Comparison of ENCODE assay signal across 8 cellular contexts in genomic region chr6:30618270-30618787, GRCh38. TPM values are rescaled to one million over a fixed set of nuclear protein-coding genes. Genes with fewer than 3 reads are reported as not detected.
DNase-seq lines count a peak whose midpoint lies in the region; ATAC-seq, FAIRE-seq and TF ChIP-seq lines count a peak whose summit lies in the region.

No MANE protein-coding gene starts in this region.

- DNase-seq in cardiac muscle cell (ENCODE audit: low read depth in 1 of 2, low spot score in 1 of 2), result peak in 1 of 2 donors; percentile 33
- no peak for DNase-seq in Right ventricle myocardium inferior (ENCODE audit: missing footprints)
- no peak for DNase-seq in ascending aorta (ENCODE audit: low spot score in 2 of 2)
- DNase-seq in right lobe of liver, result no peak
- no peak for DNase-seq in upper lobe of left lung
- no peak for DNase-seq in frontal cortex (ENCODE audit: low spot score in 2 of 2)
- no peak for DNase-seq in islet precursor cell

- no peaks in the 10 kb centered on the region for H3K27me3 ChIP-seq in cardiac muscle cell
- no peaks in the 10 kb centered on the region for H3K27me3 ChIP-seq in ascending aorta
- H3K27me3 ChIP-seq in right lobe of liver, result no peaks in the 10 kb centered on the region
- no peaks in the 10 kb centered on the region for H3K27me3 ChIP-seq in upper lobe of left lung

- TF ChIP-seq EP300 in upper lobe of left lung (IDR thresholded peaks at IDR 0.05), result no peak

- TF ChIP-seq POLR2A in right lobe of liver (IDR thresholded peaks at IDR 0.05), result no peak
- TF ChIP-seq POLR2A in upper lobe of left lung (IDR thresholded peaks at IDR 0.05), result no peak

- no peaks in the 10 kb centered on the region for H3K9me3 ChIP-seq in cardiac muscle cell (ENCODE audit: low read depth)
- no peaks in the 10 kb centered on the region for H3K9me3 ChIP-seq in ascending aorta
- no peaks in the 10 kb centered on the region for H3K9me3 ChIP-seq in right lobe of liver
- H3K9me3 ChIP-seq in upper lobe of left lung, result no peaks in the 10 kb centered on the region

- ATAC-seq in Right ventricle myocardium inferior (no peak), right lobe of liver (no peak), upper lobe of left lung (ENCODE audit: low FRiP score in 2 of 2) (no peak), HG03469 (IDR thresholded peaks at IDR 0.05; ENCODE audit: unreplicated experiment) (no peak)

- 5% methylated on average over 8 of the region's 8 CpGs for WGBS in right lobe of liver (ENCODE audit: insufficient coverage, low coverage, low lambda C conversion rate, missing lambda C conversion rate)
- WGBS in upper lobe of left lung, 2 donors, result 4 to 8% methylated on average over 8 of the region's 8 CpGs

- intact Hi-C loops in Right ventricle myocardium inferior (cut with DNase I) (loop anchor here (5.0 kb wide), 1 partner anchor 54 kb away; the partner anchor contains the start of gene DHX16), ascending aorta (cut with DNase I) (loop anchor here (5.0 to 10.0 kb wide), 4 partner anchors 124 to 1004 kb away; partner anchors contain the start of genes ATP6V1G2, DDX39B, FLOT1 and IER3), right lobe of liver (cut with DNase I) (no loop called here)

- peaks cover 31% of the 10 kb centered on the region for H3K36me3 ChIP-seq in cardiac muscle cell
- peaks cover 43 to 51% of the 10 kb centered on the region in 2 donors for H3K36me3 ChIP-seq in ascending aorta
- peaks cover 0 to 51% (median 26%) of the 10 kb centered on the region in 4 donors for H3K36me3 ChIP-seq in right lobe of liver
- H3K36me3 ChIP-seq in upper lobe of left lung, result peaks cover 23 to 61% (median 35%) of the 10 kb centered on the region in 4 donors

- H3K27ac ChIP-seq in cardiac muscle cell (peak overlapping the region; percentile 99), ascending aorta (peak overlapping the region; percentile 86 to 96), right lobe of liver (peak overlapping the region; percentile 88 to 96 (median 96)), upper lobe of left lung (peak overlapping the region; percentile 95 to 98 (median 96))

- no peak for TF ChIP-seq CTCF in cardiac muscle cell (IDR thresholded peaks at IDR 0.05; ENCODE audit: low read depth, low read length)
- no peak for TF ChIP-seq CTCF in ascending aorta (IDR thresholded peaks at IDR 0.05)
- TF ChIP-seq CTCF in right lobe of liver (IDR thresholded peaks at IDR 0.05), result no peak
- TF ChIP-seq CTCF in upper lobe of left lung (IDR thresholded peaks at IDR 0.05), result no peak

- peaks cover 15% of the 10 kb centered on the region for H3K4me1 ChIP-seq in cardiac muscle cell (ENCODE audit: low read depth)
- H3K4me1 ChIP-seq in ascending aorta, result peaks cover 16 to 23% of the 10 kb centered on the region in 2 donors
- peaks cover 0 to 14% (median 5%) of the 10 kb centered on the region in 4 donors for H3K4me1 ChIP-seq in right lobe of liver
- H3K4me1 ChIP-seq in upper lobe of left lung, result peaks cover 23 to 31% (median 25%) of the 10 kb centered on the region in 4 donors

- peak overlapping the region; percentile 51 for H3K4me3 ChIP-seq in cardiac muscle cell
- peak overlapping the region; percentile 68 to 77 for H3K4me3 ChIP-seq in ascending aorta
- peak overlapping the region; percentile 54 to 70 (median 68) for H3K4me3 ChIP-seq in right lobe of liver
- H3K4me3 ChIP-seq in upper lobe of left lung, result peak overlapping the region; percentile 57 to 87 (median 70)

- no peak for FAIRE-seq in frontal cortex (lab: Jason Lieb, UNC)

RNA-seq across cellular contexts. Expression of gene MRPS18B, which starts 0.7 kb away (rescaled TPM):
- total RNA-seq in cardiac muscle cell (54.4 and 58.2 TPM in 2 replicates), Right ventricle myocardium inferior (129 TPM), ascending aorta (33.0 TPM), right lobe of liver (10 to 100 TPM; 43.3 to 73.9 (median 56.2) TPM), upper lobe of left lung (10 to 100 TPM; 23.0 to 62.5 (median 45.7) TPM), frontal cortex (53.0 TPM)
- polyA plus RNA-seq in cardiac muscle cell, result 107 and 120 TPM in 2 replicates

RNA-seq across cellular contexts. Expression of gene PPP1R10, which starts 1.3 kb away (rescaled TPM):
- total RNA-seq in cardiac muscle cell, result 47.3 and 65.6 TPM in 2 replicates
- 42.4 and 42.9 TPM in 2 replicates for polyA plus RNA-seq in cardiac muscle cell
- total RNA-seq in Right ventricle myocardium inferior, result 33.5 TPM
- total RNA-seq in ascending aorta, result 52.6 TPM
- total RNA-seq in right lobe of liver, result 10 to 100 TPM; 19.0 to 45.1 (median 32.4) TPM
- 10 to 100 TPM; 32.0 to 72.1 (median 50.7) TPM for total RNA-seq in upper lobe of left lung
- total RNA-seq in frontal cortex, result 43.6 TPM

RNA-seq across cellular contexts. Expression of gene ATAT1, which starts 8.3 kb away (rescaled TPM):
- total RNA-seq in cardiac muscle cell, result 11.2 and 18.3 TPM in 2 replicates
- polyA plus RNA-seq in cardiac muscle cell, result 17.3 and 18.0 TPM in 2 replicates
- 1.9 TPM for total RNA-seq in Right ventricle myocardium inferior
- 13.7 TPM for total RNA-seq in ascending aorta
- total RNA-seq in right lobe of liver, result 1 to 10 TPM; 2.4 to 6.6 (median 4.4) TPM
- 10 to 100 TPM in 1 of 6 donors, 1 to 10 TPM in 5; 3.1 to 36.7 (median 6.2) TPM for total RNA-seq in upper lobe of left lung
- 40.4 TPM for total RNA-seq in frontal cortex

RNA-seq across cellular contexts. Expression of gene C6orf136, which starts 28.6 kb away (rescaled TPM):
- total RNA-seq in cardiac muscle cell (27.5 and 28.5 TPM in 2 replicates), Right ventricle myocardium inferior (54.1 TPM), ascending aorta (6.2 TPM), right lobe of liver (10 to 100 TPM in 4 of 6 experiments, 1 to 10 TPM in 2; 8.2 to 14.1 (median 11.0) TPM), upper lobe of left lung (10 to 100 TPM in 5 of 6 donors, 1 to 10 TPM in 1; 8.8 to 57.6 (median 15.2) TPM), frontal cortex (23.2 TPM)
- polyA plus RNA-seq in cardiac muscle cell, result 31.7 and 40.1 TPM in 2 replicates

RNA-seq across cellular contexts. Expression of gene ABCF1, which starts 47.1 kb away (rescaled TPM):
- total RNA-seq in cardiac muscle cell (54.4 and 61.9 TPM in 2 replicates), Right ventricle myocardium inferior (39.5 TPM), ascending aorta (36.6 TPM), right lobe of liver (10 to 100 TPM; 23.3 to 35.2 (median 26.8) TPM), upper lobe of left lung (10 to 100 TPM; 41.2 to 57.6 (median 52.9) TPM), frontal cortex (18.8 TPM)
- 52.5 and 54.6 TPM in 2 replicates for polyA plus RNA-seq in cardiac muscle cell

Comparison
In these comparisons a context has a peak if more than half of its experiments do, and no peak if none do; other contexts are left out.
1. intact Hi-C loops: an anchor here in Right ventricle myocardium inferior (5.0 kb wide) and ascending aorta (5.0 to 10.0 kb wide); none called in right lobe of liver.